In the genomic region with DNA sequence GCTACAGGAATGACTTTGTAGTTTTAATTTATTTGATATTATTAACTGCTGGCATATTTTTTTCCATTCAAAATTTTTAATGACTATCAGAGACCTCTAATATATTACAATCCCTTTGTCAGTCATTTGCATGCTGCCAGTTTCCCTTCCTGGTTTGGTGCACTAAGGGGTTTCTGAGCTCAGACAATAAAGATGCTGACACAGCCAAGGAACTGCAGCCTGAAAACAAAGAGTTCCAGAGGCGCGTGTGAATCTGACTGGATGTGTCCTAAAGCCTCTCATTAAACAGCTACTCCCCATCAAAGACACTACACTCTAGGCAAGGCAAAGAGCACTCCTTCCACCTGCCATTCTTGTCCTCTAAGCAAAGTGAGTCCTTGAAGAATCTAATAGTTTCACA, we compare ENCODE assay signal across 16 cellular contexts.
DNase-seq lines count a peak whose midpoint lies in the region; ATAC-seq and TF ChIP-seq lines count a peak whose summit lies in the region.
"Had no signal": no experiment of that assay in that cellular context is flagged by ENCODE, and none has a peak within 500 bp of the region (broad histone marks: within the 10 kb centered on the region; RNA-seq: fewer than 3 reads in every experiment).

No MANE protein-coding gene starts in this region.

- no peak overlapping the region for H3K27ac Mint-ChIP-seq in mesothelial cell of epicardium
- H3K27ac Mint-ChIP-seq: CD4-positive, CD25-positive, alpha-beta regulatory T cell had no signal

- H3K27me3 ChIP-seq in IMR-90 (ENCODE audit: control insufficient read depth, insufficient read depth, low read length) (no peaks in the 10 kb centered on the region), dorsolateral prefrontal cortex (no peaks in the 10 kb centered on the region)
- H3K27me3 ChIP-seq: ascending aorta had no signal

- H3K79me1 ChIP-seq in IMR-90 (ENCODE audit: low read depth in 1 of 2, low read length in 2 of 2): peaks cover 14 to 78% of the 10 kb centered on the region in 2 experiments

- H3K4me1 ChIP-seq in IMR-90 (ENCODE audit: control insufficient read depth, insufficient read depth, low read length): peaks cover 27% of the 10 kb centered on the region

- intact Hi-C loops in IMR-90 (cut with micrococcal nuclease) (loop anchor here (5.0 kb wide), 2 partner anchors 83 to 402 kb away; no protein-coding TSS in a partner anchor), dorsolateral prefrontal cortex (cut with DNase I) (loop anchor here (2.0 to 5.0 kb wide), 4 partner anchors 52 to 122 kb away; no protein-coding TSS in a partner anchor)

- CTCF ChIA-PET in IMR-90 (lab: Yijun Ruan, JAX): no interaction called here

- no peaks in the 10 kb centered on the region for H3K9me3 Mint-ChIP-seq in mesothelial cell of epicardium

- TF ChIP-seq RAD21 in IMR-90 (IDR thresholded peaks at IDR 0.05; ENCODE audit: low read length): no peak

- dilution Hi-C loops in IMR-90 (cut with HindIII; ENCODE audit: low sequenced_read_pairs, unreplicated experiment): no loop called here

- POLR2A ChIA-PET in IMR-90 (lab: Charles Lee; ENCODE audit: unreplicated experiment): no interaction called here

- in situ Hi-C loops in IMR-90 (cut with MboI; ENCODE audit: low sequenced_read_pairs): no loop called here

- 0 out of 2 replicates have a peak overlapping the region, but pooled peaks have one; percentile 15 for H3K4ac ChIP-seq in IMR-90 (ENCODE audit: low read depth, low read length)

- H3K36me3 ChIP-seq in IMR-90 (ENCODE audit: control insufficient read depth, insufficient read depth, low read length): no peaks in the 10 kb centered on the region
- H3K36me3 ChIP-seq: ascending aorta had no signal

- peaks cover 26% of the 10 kb centered on the region for H3K9me1 ChIP-seq in IMR-90 (ENCODE audit: insufficient read depth, low read length)

- WGBS in IMR-90 (ENCODE audit: extremely low coverage in 2 of 2, insufficient read length in 1 of 2), 2 experiments: no CpG with 5 or more reads among the region's 2 CpGs

- ATAC-seq in IMR-90 (ENCODE audit: low read depth) (no peak), HG02885 (IDR thresholded peaks at IDR 0.05; ENCODE audit: poor library complexity, unreplicated experiment) (no peak)
- ATAC-seq: mucosa of descending colon had no signal

- H3K27ac ChIP-seq in IMR-90 (ENCODE audit: insufficient read depth, low read length): no peak overlapping the region
- peak overlapping the region in 53 of 59 donors; percentile 3 to 91 (median 85) for H3K27ac ChIP-seq in dorsolateral prefrontal cortex
- H3K27ac ChIP-seq: 22Rv1, ascending aorta, VCaP had no signal

- no peak overlapping the region for H2AFZ ChIP-seq in IMR-90 (replicated peaks; ENCODE audit: low read length, poor library complexity)

- no peaks in the 10 kb centered on the region for H3K9me3 ChIP-seq in IMR-90 (ENCODE audit: control insufficient read depth, insufficient read depth, low read length)
- H3K9me3 ChIP-seq: ascending aorta, mucosa of descending colon had no signal

- peak overlapping the region; percentile 51; the same call in 1 of the 2 replicates for H2BK120ac ChIP-seq in IMR-90 (ENCODE audit: low read depth, low read length)

- H3K4me1 Mint-ChIP-seq in mesothelial cell of epicardium: peaks cover 30% of the 10 kb centered on the region
- H3K4me1 Mint-ChIP-seq: CD4-positive, CD25-positive, alpha-beta regulatory T cell had no signal

- H2AK9ac ChIP-seq in IMR-90 (replicated peaks; ENCODE audit: low read depth, low read length, poor library complexity): no peak overlapping the region

- peak overlapping the region in 1 of 2 experiments; percentile 58; a peak in 1 of 4 replicates for H4K8ac ChIP-seq in IMR-90 (ENCODE audit: low read depth in 2 of 2, low read length in 2 of 2)

- no peak for TF ChIP-seq POLR2A in IMR-90 (IDR thresholded peaks at IDR 0.05; ENCODE audit: low read depth, low read length)

- H3K23ac ChIP-seq in IMR-90 (ENCODE audit: low read depth, low read length): 0 out of 2 replicates have a peak overlapping the region, but pooled peaks have one; percentile 58

- H3K4me3 ChIP-seq in IMR-90 (ENCODE audit: insufficient read depth, low read depth, low read length): no peak overlapping the region
- H3K4me3 ChIP-seq in dorsolateral prefrontal cortex: peak overlapping the region in 1 of 59 donors; percentile 6
- H3K4me3 ChIP-seq: ascending aorta, mucosa of descending colon had no signal

- no peak overlapping the region for H3K4me2 ChIP-seq in IMR-90 (ENCODE audit: low read depth, low read length)

- no peak overlapping the region for H2AK5ac ChIP-seq in IMR-90 (ENCODE audit: low read depth, low read length)

- DNase-seq in DMS153 (lab: John Stamatoyannopoulos, UW): peak; percentile 43
- DNase-seq in DMS153 treated with DMSO at 0.1 percent for 48 hours (lab: John Stamatoyannopoulos, UW; ENCODE audit: unreplicated experiment): no peak
- no peak for DNase-seq in IMR-90
- DNase-seq in dorsolateral prefrontal cortex: no peak
- peak; percentile 34 for DNase-seq in retina
- DNase-seq in mesothelial cell of epicardium (ENCODE audit: low spot score in 2 of 2, unreplicated experiment in 2 of 2): no peak
- no peak for DNase-seq in activated CD8-positive, alpha-beta memory T cell treated with anti-CD3 and anti-CD28 coated beads for 24 hours
- DNase-seq: activated gamma-delta T cell; CD4-positive, CD25-positive, alpha-beta regulatory T cell; mucosa of descending colon; OCI-M1; posterior cingulate gyrus had no signal

- H2BK15ac ChIP-seq in IMR-90 (ENCODE audit: low read depth, low read length): 0 out of 3 replicates have a peak overlapping the region, but pooled peaks have one; percentile 50

- H3K27me3 Mint-ChIP-seq in mesothelial cell of epicardium (ENCODE audit: low read depth): no peaks in the 10 kb centered on the region
- H3K27me3 Mint-ChIP-seq: CD4-positive, CD25-positive, alpha-beta regulatory T cell had no signal

- no peak overlapping the region for H2BK20ac ChIP-seq in IMR-90 (ENCODE audit: low read depth, low read length)

- BruUV-seq in IMR-90 (replicated peaks; lab: Mats Ljungman, UMichigan): no TSS peak

- H4K20me1 ChIP-seq in IMR-90 (ENCODE audit: insufficient read depth, low read length): peaks cover 42% of the 10 kb centered on the region

- no peak for TF ChIP-seq CTCF in IMR-90 (conservative IDR thresholded peaks at IDR 0.05; ENCODE audit: low read depth, low read length)
- peak in 2 of 56 donors; percentile 6 to 19 for TF ChIP-seq CTCF in dorsolateral prefrontal cortex (IDR thresholded peaks at IDR 0.05 in 54 of 56, conservative IDR thresholded peaks at IDR 0.05 in 2 of 56; ENCODE audit: low read depth in 1 of 56, partially characterized antibody in 56 of 56)
- TF ChIP-seq CTCF in mesothelial cell of epicardium (IDR thresholded peaks at IDR 0.05; ENCODE audit: unreplicated experiment): no peak

- H4K5ac ChIP-seq in IMR-90 (ENCODE audit: low read depth, low read length): no peak overlapping the region

- no peaks in the 10 kb centered on the region for H3K36me3 Mint-ChIP-seq in mesothelial cell of epicardium
- H3K36me3 Mint-ChIP-seq: CD4-positive, CD25-positive, alpha-beta regulatory T cell had no signal

- H3K14ac ChIP-seq in IMR-90 (replicated peaks; ENCODE audit: low read depth, low read length): no peak overlapping the region

- H3K18ac ChIP-seq in IMR-90 (ENCODE audit: low read depth, low read length): no peak overlapping the region

- H3K56ac ChIP-seq in IMR-90 (ENCODE audit: extremely low read depth, insufficient read depth, low read length): no peak overlapping the region

- H3K9ac ChIP-seq in IMR-90 (ENCODE audit: low read depth, low read length): no peak overlapping the region

- no peak overlapping the region for H4K91ac ChIP-seq in IMR-90 (ENCODE audit: insufficient read depth, low read depth, low read length)

- H3K4me3 Mint-ChIP-seq in mesothelial cell of epicardium: no peak overlapping the region
- H3K4me3 Mint-ChIP-seq: CD4-positive, CD25-positive, alpha-beta regulatory T cell had no signal

- H2BK5ac ChIP-seq in IMR-90 (ENCODE audit: low read depth, low read length, poor library complexity, severe bottlenecking): no peak overlapping the region

TF ChIP-seq in IMR-90, 13 proteins besides CTCF, POLR2A, EP300 and RAD21:
- TF ChIP-seq FOS (IDR thresholded peaks at IDR 0.05; ENCODE audit: low read depth, low read length) (no peak), CHD1 (IDR thresholded peaks at IDR 0.05; ENCODE audit: low read depth, low read length) (no peak), RFX5 (IDR thresholded peaks at IDR 0.05; ENCODE audit: low read depth, low read length) (no peak), MAFK (IDR thresholded peaks at IDR 0.05; ENCODE audit: low read depth, low read length) (no peak), BHLHE40 (IDR thresholded peaks at IDR 0.05; ENCODE audit: low read depth, low read length) (no peak), NFE2L2 (IDR thresholded peaks at IDR 0.05; ENCODE audit: low read depth, low read length) (no peak)
- TF ChIP-seq, protein P1, sequence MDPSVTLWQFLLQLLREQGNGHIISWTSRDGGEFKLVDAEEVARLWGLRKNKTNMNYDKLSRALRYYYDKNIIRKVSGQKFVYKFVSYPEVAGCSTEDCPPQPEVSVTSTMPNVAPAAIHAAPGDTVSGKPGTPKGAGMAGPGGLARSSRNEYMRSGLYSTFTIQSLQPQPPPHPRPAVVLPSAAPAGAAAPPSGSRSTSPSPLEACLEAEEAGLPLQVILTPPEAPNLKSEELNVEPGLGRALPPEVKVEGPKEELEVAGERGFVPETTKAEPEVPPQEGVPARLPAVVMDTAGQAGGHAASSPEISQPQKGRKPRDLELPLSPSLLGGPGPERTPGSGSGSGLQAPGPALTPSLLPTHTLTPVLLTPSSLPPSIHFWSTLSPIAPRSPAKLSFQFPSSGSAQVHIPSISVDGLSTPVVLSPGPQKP (IDR thresholded peaks at IDR 0.05; ENCODE audit: borderline replicate concordance, low read depth, low read length): no peak
TF ChIP-seq in IMR-90: peak in this region for 0.

Comparison
In these comparisons a context has a peak if more than half of its experiments do, and no peak if none do; other contexts are left out.
1. DNase-seq: peak in DMS153 (single experiment) and retina (single experiment); none in DMS153 treated with DMSO at 0.1 percent for 48 hours (single experiment), IMR-90 (single experiment), dorsolateral prefrontal cortex (0 of 10), mesothelial cell of epicardium (0 of 2) and activated CD8-positive, alpha-beta memory T cell treated with anti-CD3 and anti-CD28 coated beads for 24 hours (single experiment).